1 cellular context compared by ENCODE assay signal in the genomic region with DNA sequence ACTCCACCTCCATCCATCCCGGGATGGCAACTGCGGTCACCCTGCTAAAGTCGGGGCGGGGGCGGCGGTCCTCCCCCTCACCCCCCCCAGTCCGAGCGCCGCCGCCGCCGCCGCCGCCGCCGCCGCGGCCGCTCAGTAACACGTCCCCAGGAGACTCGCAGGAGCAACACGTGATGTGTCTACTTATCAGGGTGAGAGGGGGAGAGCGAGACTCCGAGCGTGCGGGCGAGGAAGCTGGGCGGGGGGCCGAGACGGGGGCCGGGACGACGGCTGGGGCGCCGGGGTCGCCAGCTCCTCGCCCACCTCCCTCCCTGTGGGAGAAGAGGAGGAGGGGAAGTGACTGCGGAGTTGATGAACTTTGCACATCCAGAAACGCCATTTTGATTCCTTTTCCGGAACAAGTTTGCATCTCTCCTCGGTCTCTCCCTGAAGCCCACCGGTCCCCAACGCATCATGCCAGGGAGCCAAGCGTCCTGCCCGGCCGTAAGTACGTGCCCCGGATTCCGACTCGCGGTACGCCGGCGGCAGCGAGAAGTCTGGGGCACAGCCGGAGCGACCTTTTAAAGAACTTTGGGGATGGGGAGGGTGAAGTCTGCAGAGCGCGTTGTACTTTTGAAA.
TF ChIP-seq lines count a peak whose summit lies in the region.

A gene with protein sequence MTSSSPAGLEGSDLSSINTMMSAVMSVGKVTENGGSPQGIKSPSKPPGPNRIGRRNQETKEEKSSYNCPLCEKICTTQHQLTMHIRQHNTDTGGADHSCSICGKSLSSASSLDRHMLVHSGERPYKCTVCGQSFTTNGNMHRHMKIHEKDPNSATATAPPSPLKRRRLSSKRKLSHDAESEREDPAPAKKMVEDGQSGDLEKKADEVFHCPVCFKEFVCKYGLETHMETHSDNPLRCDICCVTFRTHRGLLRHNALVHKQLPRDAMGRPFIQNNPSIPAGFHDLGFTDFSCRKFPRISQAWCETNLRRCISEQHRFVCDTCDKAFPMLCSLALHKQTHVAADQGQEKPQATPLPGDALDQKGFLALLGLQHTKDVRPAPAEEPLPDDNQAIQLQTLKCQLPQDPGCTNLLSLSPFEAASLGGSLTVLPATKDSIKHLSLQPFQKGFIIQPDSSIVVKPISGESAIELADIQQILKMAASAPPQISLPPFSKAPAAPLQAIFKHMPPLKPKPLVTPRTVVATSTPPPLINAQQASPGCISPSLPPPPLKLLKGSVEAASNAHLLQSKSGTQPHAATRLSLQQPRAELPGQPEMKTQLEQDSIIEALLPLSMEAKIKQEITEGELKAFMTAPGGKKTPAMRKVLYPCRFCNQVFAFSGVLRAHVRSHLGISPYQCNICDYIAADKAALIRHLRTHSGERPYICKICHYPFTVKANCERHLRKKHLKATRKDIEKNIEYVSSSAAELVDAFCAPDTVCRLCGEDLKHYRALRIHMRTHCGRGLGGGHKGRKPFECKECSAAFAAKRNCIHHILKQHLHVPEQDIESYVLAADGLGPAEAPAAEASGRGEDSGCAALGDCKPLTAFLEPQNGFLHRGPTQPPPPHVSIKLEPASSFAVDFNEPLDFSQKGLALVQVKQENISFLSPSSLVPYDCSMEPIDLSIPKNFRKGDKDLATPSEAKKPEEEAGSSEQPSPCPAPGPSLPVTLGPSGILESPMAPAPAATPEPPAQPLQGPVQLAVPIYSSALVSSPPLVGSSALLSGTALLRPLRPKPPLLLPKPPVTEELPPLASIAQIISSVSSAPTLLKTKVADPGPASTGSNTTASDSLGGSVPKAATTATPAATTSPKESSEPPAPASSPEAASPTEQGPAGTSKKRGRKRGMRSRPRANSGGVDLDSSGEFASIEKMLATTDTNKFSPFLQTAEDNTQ (N-terminal part only) (plus strand): TSS at position 384 of the 618 bp plus-strand sequence. CDS start 73,951 bp downstream, outside the sequence.

TF ChIP-seq in HepG2, 621 proteins besides CTCF, POLR2A, EP300 and RAD21 (continued from another document and continues in another):
- TF ChIP-seq, protein P1, sequence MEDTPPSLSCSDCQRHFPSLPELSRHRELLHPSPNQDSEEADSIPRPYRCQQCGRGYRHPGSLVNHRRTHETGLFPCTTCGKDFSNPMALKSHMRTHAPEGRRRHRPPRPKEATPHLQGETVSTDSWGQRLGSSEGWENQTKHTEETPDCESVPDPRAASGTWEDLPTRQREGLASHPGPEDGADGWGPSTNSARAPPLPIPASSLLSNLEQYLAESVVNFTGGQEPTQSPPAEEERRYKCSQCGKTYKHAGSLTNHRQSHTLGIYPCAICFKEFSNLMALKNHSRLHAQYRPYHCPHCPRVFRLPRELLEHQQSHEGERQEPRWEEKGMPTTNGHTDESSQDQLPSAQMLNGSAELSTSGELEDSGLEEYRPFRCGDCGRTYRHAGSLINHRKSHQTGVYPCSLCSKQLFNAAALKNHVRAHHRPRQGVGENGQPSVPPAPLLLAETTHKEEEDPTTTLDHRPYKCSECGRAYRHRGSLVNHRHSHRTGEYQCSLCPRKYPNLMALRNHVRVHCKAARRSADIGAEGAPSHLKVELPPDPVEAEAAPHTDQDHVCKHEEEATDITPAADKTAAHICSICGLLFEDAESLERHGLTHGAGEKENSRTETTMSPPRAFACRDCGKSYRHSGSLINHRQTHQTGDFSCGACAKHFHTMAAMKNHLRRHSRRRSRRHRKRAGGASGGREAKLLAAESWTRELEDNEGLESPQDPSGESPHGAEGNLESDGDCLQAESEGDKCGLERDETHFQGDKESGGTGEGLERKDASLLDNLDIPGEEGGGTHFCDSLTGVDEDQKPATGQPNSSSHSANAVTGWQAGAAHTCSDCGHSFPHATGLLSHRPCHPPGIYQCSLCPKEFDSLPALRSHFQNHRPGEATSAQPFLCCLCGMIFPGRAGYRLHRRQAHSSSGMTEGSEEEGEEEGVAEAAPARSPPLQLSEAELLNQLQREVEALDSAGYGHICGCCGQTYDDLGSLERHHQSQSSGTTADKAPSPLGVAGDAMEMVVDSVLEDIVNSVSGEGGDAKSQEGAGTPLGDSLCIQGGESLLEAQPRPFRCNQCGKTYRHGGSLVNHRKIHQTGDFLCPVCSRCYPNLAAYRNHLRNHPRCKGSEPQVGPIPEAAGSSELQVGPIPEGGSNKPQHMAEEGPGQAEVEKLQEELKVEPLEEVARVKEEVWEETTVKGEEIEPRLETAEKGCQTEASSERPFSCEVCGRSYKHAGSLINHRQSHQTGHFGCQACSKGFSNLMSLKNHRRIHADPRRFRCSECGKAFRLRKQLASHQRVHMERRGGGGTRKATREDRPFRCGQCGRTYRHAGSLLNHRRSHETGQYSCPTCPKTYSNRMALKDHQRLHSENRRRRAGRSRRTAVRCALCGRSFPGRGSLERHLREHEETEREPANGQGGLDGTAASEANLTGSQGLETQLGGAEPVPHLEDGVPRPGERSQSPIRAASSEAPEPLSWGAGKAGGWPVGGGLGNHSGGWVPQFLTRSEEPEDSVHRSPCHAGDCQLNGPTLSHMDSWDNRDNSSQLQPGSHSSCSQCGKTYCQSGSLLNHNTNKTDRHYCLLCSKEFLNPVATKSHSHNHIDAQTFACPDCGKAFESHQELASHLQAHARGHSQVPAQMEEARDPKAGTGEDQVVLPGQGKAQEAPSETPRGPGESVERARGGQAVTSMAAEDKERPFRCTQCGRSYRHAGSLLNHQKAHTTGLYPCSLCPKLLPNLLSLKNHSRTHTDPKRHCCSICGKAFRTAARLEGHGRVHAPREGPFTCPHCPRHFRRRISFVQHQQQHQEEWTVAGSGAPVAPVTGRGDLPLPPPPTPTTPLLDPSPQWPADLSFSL (CRISPR knock-in tag; IDR thresholded peaks at IDR 0.05): no peak
- TF ChIP-seq ZNF331 (CRISPR knock-in tag; IDR thresholded peaks at IDR 0.05) (no peak), ZFYVE20 (CRISPR knock-in tag; IDR thresholded peaks at IDR 0.05; ENCODE audit: borderline replicate concordance, low read depth) (no peak), NR2F6 (IDR thresholded peaks at IDR 0.05) (no peak), NR2F6 (CRISPR knock-in tag; IDR thresholded peaks at IDR 0.05) (no peak), KDM4B (CRISPR knock-in tag; IDR thresholded peaks at IDR 0.05) (peak; percentile 85; the same call in 1 of the 2 replicates), GABPB1 (CRISPR knock-in tag; IDR thresholded peaks at IDR 0.05) (peak; percentile 62; the same call in 1 of the 2 replicates), ZC3H13 (CRISPR knock-in tag; IDR thresholded peaks at IDR 0.05) (peak; percentile 63; the same call in 1 of the 2 replicates), ZNF496 (CRISPR knock-in tag; IDR thresholded peaks at IDR 0.05; ENCODE audit: insufficient replicate concordance) (no peak), CEBPB (IDR thresholded peaks at IDR 0.05; ENCODE audit: borderline replicate concordance, low read depth, low read length) (no peak), MEF2D (CRISPR knock-in tag; IDR thresholded peaks at IDR 0.05) (no peak), HNRNPLL (IDR thresholded peaks at IDR 0.05; ENCODE audit: low read depth, low read length, poor library complexity, severe bottlenecking) (no peak), NR2F2 (IDR thresholded peaks at IDR 0.05; ENCODE audit: borderline replicate concordance, low read depth) (no peak), IKZF1 (IDR thresholded peaks at IDR 0.05) (no peak), SAFB2 (CRISPR knock-in tag; IDR thresholded peaks at IDR 0.05; ENCODE audit: borderline replicate concordance, low read depth) (no peak), KDM2A (CRISPR knock-in tag; IDR thresholded peaks at IDR 0.05; ENCODE audit: borderline replicate concordance, low read depth) (peak; percentile 29), ATAD3A (CRISPR knock-in tag; IDR thresholded peaks at IDR 0.05) (no peak), SNAI1 (CRISPR knock-in tag; IDR thresholded peaks at IDR 0.05; ENCODE audit: borderline replicate concordance) (peak; percentile 83; the same call in 1 of the 2 replicates), SYNCRIP (IDR thresholded peaks at IDR 0.05; ENCODE audit: insufficient read depth, low read depth, low read length) (no peak), ZNF772 (CRISPR knock-in tag; IDR thresholded peaks at IDR 0.05) (no peak; the same call in 1 of the 2 replicates), CAMTA2 (CRISPR knock-in tag; IDR thresholded peaks at IDR 0.05; ENCODE audit: borderline replicate concordance) (peak; percentile 90; the same call in 1 of the 2 replicates), KDM1A (CRISPR knock-in tag; IDR thresholded peaks at IDR 0.05) (no peak)
- TF ChIP-seq, protein P2, sequence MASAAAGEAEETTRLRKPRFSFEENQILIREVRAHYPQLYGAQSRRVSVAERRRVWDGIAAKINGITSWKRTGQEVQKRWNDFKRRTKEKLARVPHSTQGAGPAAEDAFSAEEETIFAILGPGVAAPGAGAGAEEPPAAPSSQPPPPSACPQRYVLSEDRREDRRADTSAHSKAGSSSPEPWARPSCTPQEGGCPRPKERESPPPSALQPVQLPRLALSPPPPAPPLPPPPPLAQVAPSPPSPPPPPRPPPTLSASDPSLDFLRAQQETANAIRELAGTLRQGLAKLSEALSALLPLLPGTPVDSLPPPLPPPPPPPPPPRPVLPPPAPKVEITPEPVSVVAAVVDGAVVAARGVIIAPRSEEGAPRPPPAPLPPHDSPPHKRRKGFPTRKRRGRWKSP (CRISPR knock-in tag; IDR thresholded peaks at IDR 0.05): no peak
- TF ChIP-seq, protein P3, sequence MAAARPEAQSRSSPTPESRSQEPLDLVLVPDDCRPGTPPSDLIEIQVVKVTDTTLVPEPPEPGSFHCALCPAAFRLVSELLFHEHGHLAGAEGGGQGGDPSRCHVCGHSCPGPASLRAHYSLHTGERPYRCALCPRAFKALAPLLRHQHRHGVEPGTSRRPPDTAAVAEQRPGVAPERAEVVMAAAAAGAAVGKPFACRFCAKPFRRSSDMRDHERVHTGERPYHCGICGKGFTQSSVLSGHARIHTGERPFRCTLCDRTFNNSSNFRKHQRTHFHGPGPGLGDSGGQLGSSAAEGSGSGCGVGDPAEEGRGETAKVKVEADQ (CRISPR knock-in tag; IDR thresholded peaks at IDR 0.05; ENCODE audit: borderline replicate concordance): no peak
- TF ChIP-seq, protein P4, sequence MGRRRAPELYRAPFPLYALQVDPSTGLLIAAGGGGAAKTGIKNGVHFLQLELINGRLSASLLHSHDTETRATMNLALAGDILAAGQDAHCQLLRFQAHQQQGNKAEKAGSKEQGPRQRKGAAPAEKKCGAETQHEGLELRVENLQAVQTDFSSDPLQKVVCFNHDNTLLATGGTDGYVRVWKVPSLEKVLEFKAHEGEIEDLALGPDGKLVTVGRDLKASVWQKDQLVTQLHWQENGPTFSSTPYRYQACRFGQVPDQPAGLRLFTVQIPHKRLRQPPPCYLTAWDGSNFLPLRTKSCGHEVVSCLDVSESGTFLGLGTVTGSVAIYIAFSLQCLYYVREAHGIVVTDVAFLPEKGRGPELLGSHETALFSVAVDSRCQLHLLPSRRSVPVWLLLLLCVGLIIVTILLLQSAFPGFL (CRISPR knock-in tag; IDR thresholded peaks at IDR 0.05): peak; percentile 13; the same call in 1 of the 2 replicates
- TF ChIP-seq, protein P5, sequence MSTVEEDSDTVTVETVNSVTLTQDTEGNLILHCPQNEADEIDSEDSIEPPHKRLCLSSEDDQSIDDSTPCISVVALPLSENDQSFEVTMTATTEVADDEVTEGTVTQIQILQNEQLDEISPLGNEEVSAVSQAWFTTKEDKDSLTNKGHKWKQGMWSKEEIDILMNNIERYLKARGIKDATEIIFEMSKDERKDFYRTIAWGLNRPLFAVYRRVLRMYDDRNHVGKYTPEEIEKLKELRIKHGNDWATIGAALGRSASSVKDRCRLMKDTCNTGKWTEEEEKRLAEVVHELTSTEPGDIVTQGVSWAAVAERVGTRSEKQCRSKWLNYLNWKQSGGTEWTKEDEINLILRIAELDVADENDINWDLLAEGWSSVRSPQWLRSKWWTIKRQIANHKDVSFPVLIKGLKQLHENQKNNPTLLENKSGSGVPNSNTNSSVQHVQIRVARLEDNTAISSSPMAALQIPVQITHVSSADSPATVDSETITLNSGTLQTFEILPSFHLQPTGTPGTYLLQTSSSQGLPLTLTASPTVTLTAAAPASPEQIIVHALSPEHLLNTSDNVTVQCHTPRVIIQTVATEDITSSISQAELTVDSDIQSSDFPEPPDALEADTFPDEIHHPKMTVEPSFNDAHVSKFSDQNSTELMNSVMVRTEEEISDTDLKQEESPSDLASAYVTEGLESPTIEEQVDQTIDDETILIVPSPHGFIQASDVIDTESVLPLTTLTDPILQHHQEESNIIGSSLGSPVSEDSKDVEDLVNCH (CRISPR knock-in tag; IDR thresholded peaks at IDR 0.05): no peak
- TF ChIP-seq, protein P6, sequence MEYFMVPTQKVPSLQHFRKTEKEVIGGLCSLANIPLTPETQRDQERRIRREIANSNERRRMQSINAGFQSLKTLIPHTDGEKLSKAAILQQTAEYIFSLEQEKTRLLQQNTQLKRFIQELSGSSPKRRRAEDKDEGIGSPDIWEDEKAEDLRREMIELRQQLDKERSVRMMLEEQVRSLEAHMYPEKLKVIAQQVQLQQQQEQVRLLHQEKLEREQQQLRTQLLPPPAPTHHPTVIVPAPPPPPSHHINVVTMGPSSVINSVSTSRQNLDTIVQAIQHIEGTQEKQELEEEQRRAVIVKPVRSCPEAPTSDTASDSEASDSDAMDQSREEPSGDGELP (IDR thresholded peaks at IDR 0.05; ENCODE audit: borderline replicate concordance, low read depth): no peak
- TF ChIP-seq, protein P7, sequence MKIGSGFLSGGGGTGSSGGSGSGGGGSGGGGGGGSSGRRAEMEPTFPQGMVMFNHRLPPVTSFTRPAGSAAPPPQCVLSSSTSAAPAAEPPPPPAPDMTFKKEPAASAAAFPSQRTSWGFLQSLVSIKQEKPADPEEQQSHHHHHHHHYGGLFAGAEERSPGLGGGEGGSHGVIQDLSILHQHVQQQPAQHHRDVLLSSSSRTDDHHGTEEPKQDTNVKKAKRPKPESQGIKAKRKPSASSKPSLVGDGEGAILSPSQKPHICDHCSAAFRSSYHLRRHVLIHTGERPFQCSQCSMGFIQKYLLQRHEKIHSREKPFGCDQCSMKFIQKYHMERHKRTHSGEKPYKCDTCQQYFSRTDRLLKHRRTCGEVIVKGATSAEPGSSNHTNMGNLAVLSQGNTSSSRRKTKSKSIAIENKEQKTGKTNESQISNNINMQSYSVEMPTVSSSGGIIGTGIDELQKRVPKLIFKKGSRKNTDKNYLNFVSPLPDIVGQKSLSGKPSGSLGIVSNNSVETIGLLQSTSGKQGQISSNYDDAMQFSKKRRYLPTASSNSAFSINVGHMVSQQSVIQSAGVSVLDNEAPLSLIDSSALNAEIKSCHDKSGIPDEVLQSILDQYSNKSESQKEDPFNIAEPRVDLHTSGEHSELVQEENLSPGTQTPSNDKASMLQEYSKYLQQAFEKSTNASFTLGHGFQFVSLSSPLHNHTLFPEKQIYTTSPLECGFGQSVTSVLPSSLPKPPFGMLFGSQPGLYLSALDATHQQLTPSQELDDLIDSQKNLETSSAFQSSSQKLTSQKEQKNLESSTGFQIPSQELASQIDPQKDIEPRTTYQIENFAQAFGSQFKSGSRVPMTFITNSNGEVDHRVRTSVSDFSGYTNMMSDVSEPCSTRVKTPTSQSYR (CRISPR knock-in tag; IDR thresholded peaks at IDR 0.05; ENCODE audit: borderline replicate concordance): peak; percentile 60; the same call in 1 of the 2 replicates
- TF ChIP-seq, protein P8, sequence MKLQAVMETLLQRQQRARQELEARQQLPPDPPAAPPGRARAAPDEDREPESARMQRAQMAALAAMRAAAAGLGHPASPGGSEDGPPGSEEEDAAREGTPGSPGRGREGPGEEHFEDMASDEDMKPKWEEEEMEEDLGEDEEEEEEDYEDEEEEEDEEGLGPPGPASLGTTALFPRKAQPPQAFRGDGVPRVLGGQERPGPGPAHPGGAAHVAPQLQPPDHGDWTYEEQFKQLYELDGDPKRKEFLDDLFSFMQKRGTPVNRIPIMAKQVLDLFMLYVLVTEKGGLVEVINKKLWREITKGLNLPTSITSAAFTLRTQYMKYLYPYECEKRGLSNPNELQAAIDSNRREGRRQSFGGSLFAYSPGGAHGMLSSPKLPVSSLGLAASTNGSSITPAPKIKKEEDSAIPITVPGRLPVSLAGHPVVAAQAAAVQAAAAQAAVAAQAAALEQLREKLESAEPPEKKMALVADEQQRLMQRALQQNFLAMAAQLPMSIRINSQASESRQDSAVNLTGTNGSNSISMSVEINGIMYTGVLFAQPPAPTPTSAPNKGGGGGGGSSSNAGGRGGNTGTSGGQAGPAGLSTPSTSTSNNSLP (IDR thresholded peaks at IDR 0.05; ENCODE audit: low read depth, low read length): no peak
